27 cellular contexts compared by ENCODE assay signal in the genomic region with DNA sequence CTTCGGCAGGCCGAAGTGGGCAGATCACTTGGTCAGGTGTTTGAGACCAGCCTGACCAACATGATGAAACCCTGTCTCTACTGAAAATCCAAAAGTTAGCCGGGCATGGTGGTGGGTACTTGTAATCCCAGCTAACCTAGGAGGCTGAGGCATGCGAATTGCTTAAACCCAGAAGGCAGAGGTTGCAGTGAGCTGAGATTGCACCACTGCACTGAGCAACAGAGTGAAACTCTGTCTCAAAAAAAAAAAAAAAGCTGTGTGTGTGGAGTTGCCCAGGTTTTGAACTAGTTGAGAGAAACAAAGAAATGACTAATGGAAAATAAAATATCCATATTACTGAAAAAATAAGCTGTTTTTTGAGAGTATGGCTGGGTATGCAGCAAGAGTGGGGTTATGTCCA.
DNase-seq lines count a peak whose midpoint lies in the region; ATAC-seq and TF ChIP-seq lines count a peak whose summit lies in the region.
"Had no signal": no experiment of that assay in that cellular context is flagged by ENCODE, and none has a peak within 500 bp of the region (broad histone marks: within the 10 kb centered on the region; RNA-seq: fewer than 3 reads in every experiment).

No MANE protein-coding gene starts in this region.

- no peaks in the 10 kb centered on the region for H3K79me1 ChIP-seq in H9 (ENCODE audit: insufficient read depth, low read depth, low read length, poor library complexity, severe bottlenecking)

- TF ChIP-seq CTCF in H9 (conservative IDR thresholded peaks at IDR 0.05): no peak
- TF ChIP-seq CTCF in epithelial cell of esophagus (IDR thresholded peaks at IDR 0.05; ENCODE audit: insufficient read depth, low read depth, low read length, missing control alignments): no peak

- H2BK20ac ChIP-seq in H9 (ENCODE audit: low read depth, low read length, poor library complexity, severe bottlenecking): no peak overlapping the region

- no peak overlapping the region for H3K14ac ChIP-seq in H9 (ENCODE audit: insufficient read depth, low read length)

- no peaks in the 10 kb centered on the region for H3K27me3 ChIP-seq in H9 (ENCODE audit: insufficient read depth, low read length)
- H3K27me3 ChIP-seq: BE2C, stomach, tibial nerve had no signal

- no peak overlapping the region for H3K4ac ChIP-seq in H9 (ENCODE audit: low read depth, low read length)

- DNase-seq in activated T-cell treated with anti-CD3 and anti-CD28 coated beads, Interleukin-2, amount 50 U/mL, for 72 hours: no peak
- no peak for DNase-seq in activated T-cell treated with anti-CD3 and anti-CD28 coated beads, Interleukin-2, amount 50 U/mL, for 1 hour
- DNase-seq in H9: no peak
- peak; percentile 9 for DNase-seq in epithelial cell of esophagus (ENCODE audit: low read depth)
- DNase-seq in renal cortical epithelial cell (ENCODE audit: low read depth): peak; percentile 31
- no peak for DNase-seq in anterior cingulate cortex (lab: John Stamatoyannopoulos, UW)
- no peak for DNase-seq in stimulated activated CD4-positive, alpha-beta T cell treated with anti-CD3 and anti-CD28 coated beads, Interleukin-15, amount 100 ng/mL, for 24 hours
- DNase-seq: activated CD4-positive, CD25-positive, alpha-beta regulatory T cell treated with anti-CD3 and anti-CD28 coated beads, Interleukin-2, amount 50 U/mL, for 72 hours; amniotic stem cell; BE2C; DMS153; effector CD4-positive, alpha-beta T cell; erythroblast; immature natural killer cell; Kasumi-1; mesendoderm; NCI-H1694; NCI-H2171; NCI-H524; stomach; T-helper 17 cell had no signal

- no peak overlapping the region for H3K4me3 ChIP-seq in epithelial cell of esophagus (ENCODE audit: low read length)
- H3K4me3 ChIP-seq: skin epidermis, stomach, tibial nerve had no signal

- no peak overlapping the region for H2BK12ac ChIP-seq in H9 (ENCODE audit: insufficient read length, low read depth, low read length)

- no peaks in the 10 kb centered on the region for H3K9me3 ChIP-seq in H9 (ENCODE audit: control insufficient read depth, low read depth, low read length)
- H3K9me3 ChIP-seq: BE2C, stomach, tibial nerve had no signal

- H3K27ac ChIP-seq in H9 (ENCODE audit: insufficient read length, low read depth, low read length): no peak overlapping the region
- H3K27ac ChIP-seq: skin epidermis, stomach, tibial nerve had no signal

- no peak overlapping the region for H4K8ac ChIP-seq in H9 (replicated peaks; ENCODE audit: insufficient read length, low read depth, low read length)

- H3K27ac Mint-ChIP-seq in activated T-cell treated with anti-CD3 and anti-CD28 coated beads, Interleukin-2, amount 50 U/mL, for 72 hours: peak overlapping the region; percentile 40
- peak overlapping the region in 2 of 3 experiments; percentile 25 to 40; a peak in 2 of 7 replicates for H3K27ac Mint-ChIP-seq in H9
- H3K27ac Mint-ChIP-seq: immature natural killer cell, T-helper 17 cell had no signal

- H3K9me3 Mint-ChIP-seq in activated T-cell treated with anti-CD3 and anti-CD28 coated beads, Interleukin-2, amount 50 U/mL, for 72 hours: no peaks in the 10 kb centered on the region
- no peaks in the 10 kb centered on the region for H3K9me3 Mint-ChIP-seq in H9
- H3K9me3 Mint-ChIP-seq: immature natural killer cell had no signal

- H3K23ac ChIP-seq in H9 (ENCODE audit: insufficient read length, low read depth, low read length): no peak overlapping the region

- H4K20me1 ChIP-seq in H9 (ENCODE audit: control insufficient read depth, insufficient read depth, insufficient read length): no peaks in the 10 kb centered on the region

- peaks cover 2 to 6% of the 10 kb centered on the region in 2 donors for H3K36me3 Mint-ChIP-seq in activated T-cell treated with anti-CD3 and anti-CD28 coated beads, Interleukin-2, amount 50 U/mL, for 72 hours (ENCODE audit: insufficient read depth in 2 of 2)
- peaks cover 7 to 36% (median 32%) of the 10 kb centered on the region in 3 experiments; a peak in 6 of 7 replicates for H3K36me3 Mint-ChIP-seq in H9 (ENCODE audit: insufficient read depth in 1 of 3, low read depth in 3 of 3)

- no peak overlapping the region for H3T11ph ChIP-seq in H9 (ENCODE audit: low read length)

- no peaks in the 10 kb centered on the region for H3K79me2 ChIP-seq in H9 (ENCODE audit: insufficient read depth, low read length)

- WGBS in H9 (ENCODE audit: extremely low coverage, insufficient read length, low lambda C conversion rate): no CpG with 5 or more reads among the region's 4 CpGs

- H2AK5ac ChIP-seq in H9 (ENCODE audit: insufficient read length, low read length): no peak overlapping the region

- peaks cover 12% of the 10 kb centered on the region for H3K4me1 Mint-ChIP-seq in activated T-cell treated with anti-CD3 and anti-CD28 coated beads, Interleukin-2, amount 50 U/mL, for 72 hours (ENCODE audit: low read depth)
- peaks cover 0 to 2% of the 10 kb centered on the region in 2 experiments; a peak in 1 of 4 replicates for H3K4me1 Mint-ChIP-seq in H9
- H3K4me1 Mint-ChIP-seq: immature natural killer cell had no signal

- no peak overlapping the region for H2AFZ ChIP-seq in H9 (ENCODE audit: low read length)

- no peaks in the 10 kb centered on the region for H3K27me3 Mint-ChIP-seq in activated T-cell treated with anti-CD3 and anti-CD28 coated beads, Interleukin-2, amount 50 U/mL, for 72 hours (ENCODE audit: low read depth)
- no peaks in the 10 kb centered on the region for H3K27me3 Mint-ChIP-seq in H9 (ENCODE audit: low read depth)
- H3K27me3 Mint-ChIP-seq: T-helper 17 cell had no signal

- H2BK15ac ChIP-seq in H9 (ENCODE audit: low read depth, low read length): no peak overlapping the region

- no peak overlapping the region for H3K4me2 ChIP-seq in H9 (ENCODE audit: insufficient read depth, insufficient read length, low read length)

- H3K18ac ChIP-seq in H9 (ENCODE audit: insufficient read length, low read depth, low read length): no peak overlapping the region

- no peak overlapping the region for H3K4me3 Mint-ChIP-seq in activated T-cell treated with anti-CD3 and anti-CD28 coated beads, Interleukin-2, amount 50 U/mL, for 72 hours
- no peak overlapping the region for H3K4me3 Mint-ChIP-seq in H9
- H3K4me3 Mint-ChIP-seq: immature natural killer cell, T-helper 17 cell had no signal

- no peak overlapping the region for H3K56ac ChIP-seq in H9 (ENCODE audit: insufficient read length, low read depth, low read length)

- no peaks in the 10 kb centered on the region for H3K4me1 ChIP-seq in H9 (ENCODE audit: insufficient read depth, low read length)
- H3K4me1 ChIP-seq: BE2C, stomach, tibial nerve had no signal

- H2BK5ac ChIP-seq in H9 (ENCODE audit: insufficient read length, low read length): no peak overlapping the region

- no peak overlapping the region for H4K91ac ChIP-seq in H9 (ENCODE audit: insufficient read length, low read depth, low read length)

- no peak overlapping the region for H2BK120ac ChIP-seq in H9 (ENCODE audit: low read depth, low read length, poor library complexity, severe bottlenecking)

- peak; percentile 51 to 59 for ATAC-seq in activated T-cell treated with anti-CD3 and anti-CD28 coated beads, Interleukin-2, amount 50 U/mL, for 72 hours (replicated peaks in 1 of 2)
- ATAC-seq in GM21723 (IDR thresholded peaks at IDR 0.05; ENCODE audit: unreplicated experiment): no peak
- ATAC-seq: HepG2, Right ventricle myocardium inferior, SK-N-SH treated with all-trans-retinoic acid at 6 μM for 48 hours, T-helper 17 cell had no signal

- H4K5ac ChIP-seq in H9 (ENCODE audit: insufficient read length, low read depth, low read length): no peak overlapping the region

- H3K9ac ChIP-seq in H9 (ENCODE audit: extremely low read depth, insufficient read length, low read length): no peak overlapping the region

- H3K23me2 ChIP-seq in H9 (ENCODE audit: insufficient read length, low read depth, low read length, poor library complexity, severe bottlenecking): no peaks in the 10 kb centered on the region

Comparison
In these comparisons a context has a peak if more than half of its experiments do, and no peak if none do; other contexts are left out.
1. DNase-seq: peak in epithelial cell of esophagus (single experiment) and renal cortical epithelial cell (single experiment); none in activated T-cell treated with anti-CD3 and anti-CD28 coated beads, Interleukin-2, amount 50 U/mL, for 72 hours (0 of 2), activated T-cell treated with anti-CD3 and anti-CD28 coated beads, Interleukin-2, amount 50 U/mL, for 1 hour (single experiment), H9 (single experiment), anterior cingulate cortex (0 of 58) and stimulated activated CD4-positive, alpha-beta T cell treated with anti-CD3 and anti-CD28 coated beads, Interleukin-15, amount 100 ng/mL, for 24 hours (single experiment).